In the genomic region with DNA sequence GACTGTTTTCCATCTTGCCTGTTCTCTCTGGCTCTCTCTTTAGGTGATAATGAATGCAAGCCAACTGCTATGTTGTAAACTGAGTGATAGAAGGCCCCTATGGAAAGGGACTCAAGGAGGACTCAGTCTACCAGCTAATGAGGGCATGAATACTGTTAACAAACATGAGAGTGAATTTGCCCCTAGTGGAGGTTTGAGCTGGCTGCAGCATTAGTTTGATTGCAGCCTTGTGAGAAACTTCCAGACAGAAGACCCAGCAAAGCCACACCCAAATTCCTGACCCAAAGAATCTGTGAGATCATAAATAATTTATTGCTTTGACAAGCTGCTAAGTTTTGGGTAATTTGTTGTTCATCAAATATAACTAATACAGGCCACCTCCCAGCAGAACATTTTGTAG, we compare ENCODE assay signal across 10 cellular contexts. TPM values are rescaled to one million over a fixed set of nuclear protein-coding genes. Genes with fewer than 3 reads are reported as not detected.
DNase-seq lines count a peak whose midpoint lies in the region; ATAC-seq, FAIRE-seq and TF ChIP-seq lines count a peak whose summit lies in the region.
"Had no signal": no experiment of that assay in that cellular context is flagged by ENCODE, and none has a peak within 500 bp of the region (broad histone marks: within the 10 kb centered on the region; RNA-seq: fewer than 3 reads in every experiment).

No MANE protein-coding gene starts in this region.

- H3K4me3 ChIP-seq in cardiac muscle cell = no peak overlapping the region
- H3K4me3 ChIP-seq in right atrium auricular region = no peak overlapping the region
- no peak overlapping the region for H3K4me3 ChIP-seq in fibroblast of villous mesenchyme (ENCODE audit: low read depth, low read length)

- H3K9me3 ChIP-seq in cardiac muscle cell (ENCODE audit: low read depth) (no peaks in the 10 kb centered on the region), right atrium auricular region (no peaks in the 10 kb centered on the region)

- H3K36me3 ChIP-seq in cardiac muscle cell = no peaks in the 10 kb centered on the region
- H3K36me3 ChIP-seq in right atrium auricular region = no peaks in the 10 kb centered on the region

- peaks cover 16% of the 10 kb centered on the region for H3K4me1 ChIP-seq in cardiac muscle cell (ENCODE audit: low read depth)
- H3K4me1 ChIP-seq in right atrium auricular region = peaks cover 0 to 6% of the 10 kb centered on the region in 2 donors

- DNase-seq in cardiac muscle cell (ENCODE audit: low read depth in 1 of 2, low spot score in 1 of 2) = peak in 1 of 2 donors; percentile 47
- no peak for DNase-seq in right atrium auricular region (ENCODE audit: low spot score)
- DNase-seq in RKO (ENCODE audit: low spot score) = peak; percentile 15
- DNase-seq in fibroblast of villous mesenchyme (ENCODE audit: low read depth) = peak; percentile 47
- peak; percentile 29 for DNase-seq in urothelium cell line (ENCODE audit: low spot score)
- DNase-seq in activated CD4-positive, alpha-beta T cell treated with anti-CD3 and anti-CD28 coated beads, Interleukin-2, amount 50 U/mL, for 48 hours = no peak
- no peak for DNase-seq in central memory CD4-positive, alpha-beta T cell
- DNase-seq: CD4-positive, alpha-beta memory T cell; Karpas-422 had no signal

- TF ChIP-seq CTCF in cardiac muscle cell (IDR thresholded peaks at IDR 0.05; ENCODE audit: low read depth, low read length) (peak; percentile 35), right atrium auricular region (IDR thresholded peaks at IDR 0.05) (peak in 1 of 2 donors; percentile 50), fibroblast of villous mesenchyme (IDR thresholded peaks at IDR 0.05; ENCODE audit: insufficient read depth, low read depth, low read length) (peak; percentile 57)

- ATAC-seq in HG03439 (IDR thresholded peaks at IDR 0.05; ENCODE audit: unreplicated experiment) = no peak

- FAIRE-seq in urothelium cell line (lab: Jason Lieb, UNC) = no peak

- no peaks in the 10 kb centered on the region for H3K27me3 ChIP-seq in cardiac muscle cell
- no peaks in the 10 kb centered on the region for H3K27me3 ChIP-seq in right atrium auricular region

- H3K27ac ChIP-seq in cardiac muscle cell = no peak overlapping the region
- H3K27ac ChIP-seq in right atrium auricular region = no peak overlapping the region

RNA-seq across cellular contexts. Expression of a gene that starts 50.0 kb away (rescaled TPM):
- total RNA-seq in cardiac muscle cell = 9.0 and 17.6 TPM in 2 replicates
- polyA plus RNA-seq in cardiac muscle cell = 8.0 and 13.1 TPM in 2 replicates
- total RNA-seq in right atrium auricular region = 10 to 100 TPM in 1 of 2 donors, 1 to 10 TPM in 1; 7.3 to 45.5 TPM
- total RNA-seq in fibroblast of villous mesenchyme = 19.0 and 35.4 TPM in 2 replicates

Comparison
In these comparisons a context has a peak if more than half of its experiments do, and no peak if none do; other contexts are left out.
1. DNase-seq: peak in RKO (single experiment), fibroblast of villous mesenchyme (single experiment) and urothelium cell line (single experiment); none in right atrium auricular region (single experiment), activated CD4-positive, alpha-beta T cell treated with anti-CD3 and anti-CD28 coated beads, Interleukin-2, amount 50 U/mL, for 48 hours (0 of 2) and central memory CD4-positive, alpha-beta T cell (single experiment).